In genomic region chr6:96787846-96788580, GRCh38 we compare ENCODE assay signal across 2 cellular contexts.
TF ChIP-seq lines count a peak whose summit lies in the region.

No MANE protein-coding gene starts in this region.

TF ChIP-seq in HEK293T, 16 proteins besides CTCF, POLR2A, EP300 and RAD21:
- 0 out of 2 replicates have a peak, but pooled peaks have one; percentile 42 for TF ChIP-seq PKNOX1 (IDR thresholded peaks at IDR 0.05)
- peak; percentile 65; the same call in 1 of the 2 replicates for TF ChIP-seq CTBP1 (IDR thresholded peaks at IDR 0.05; ENCODE audit: borderline replicate concordance)
- TF ChIP-seq ELF4 (IDR thresholded peaks at IDR 0.05): no peak

TF ChIP-seq in K562, 482 proteins besides CTCF, POLR2A, EP300 and RAD21:
- TF ChIP-seq DDX20 (tag; IDR thresholded peaks at IDR 0.05; ENCODE audit: low read depth): no peak
- TF ChIP-seq CBFA2T3 (IDR thresholded peaks at IDR 0.05): peak; percentile 38
